4 cellular contexts compared by ENCODE assay signal in genomic region chr2:97014432-97014831, GRCh38. TPM values are rescaled to one million over a fixed set of nuclear protein-coding genes. Genes with fewer than 3 reads are reported as not detected.
"Had no signal": no experiment of that assay in that cellular context is flagged by ENCODE, and none has a peak within 500 bp of the region (broad histone marks: within the 10 kb centered on the region; RNA-seq: fewer than 3 reads in every experiment).

No MANE protein-coding gene starts in this region.

RNA-seq across cellular contexts. Expression of gene FAM178B, which starts 28.1 kb away (rescaled TPM):
- total RNA-seq: HT-29, HT1080, IMR-90 had no signal
- polyA plus RNA-seq: IgD-negative memory B cell, IMR-90 had no signal
